Comparison of ENCODE assay signal across 9 cellular contexts in genomic region chr4:88320174-88320779, GRCh38. TPM values are rescaled to one million over a fixed set of nuclear protein-coding genes. Genes with fewer than 3 reads are reported as not detected.
DNase-seq lines count a peak whose midpoint lies in the region; ATAC-seq, FAIRE-seq and TF ChIP-seq lines count a peak whose summit lies in the region.
"Had no signal": no experiment of that assay in that cellular context is flagged by ENCODE, and none has a peak within 500 bp of the region (broad histone marks: within the 10 kb centered on the region; RNA-seq: fewer than 3 reads in every experiment).

No MANE protein-coding gene starts in this region.

- intact Hi-C loops in dorsolateral prefrontal cortex (cut with DNase I) = no loop called here

- H3K27ac Mint-ChIP-seq in astrocyte (ENCODE audit: unreplicated experiment) = peak overlapping the region; percentile 83

- no peaks in the 10 kb centered on the region for H4K20me1 ChIP-seq in BLaER1
- H4K20me1 ChIP-seq in astrocyte (ENCODE audit: insufficient read depth, low read length) = no peaks in the 10 kb centered on the region

- H3K27ac ChIP-seq in BLaER1 = peak overlapping the region; percentile 88
- no peak overlapping the region for H3K27ac ChIP-seq in astrocyte (ENCODE audit: low read depth, low read length)
- H3K27ac ChIP-seq in dorsolateral prefrontal cortex = peak overlapping the region in 13 of 59 donors; percentile 0 to 58 (median 39)

- H3K27me3 ChIP-seq in BLaER1 (no peaks in the 10 kb centered on the region), astrocyte (ENCODE audit: insufficient read depth, low read length) (no peaks in the 10 kb centered on the region), dorsolateral prefrontal cortex (no peaks in the 10 kb centered on the region)

- peak overlapping the region; percentile 55 for H3K4me3 Mint-ChIP-seq in astrocyte (ENCODE audit: unreplicated experiment)

- H3K4me1 ChIP-seq in BLaER1 (peaks cover 20% of the 10 kb centered on the region), astrocyte (ENCODE audit: insufficient read depth, low read length) (peaks cover 11% of the 10 kb centered on the region)

- no peaks in the 10 kb centered on the region for H3K36me3 ChIP-seq in BLaER1
- no peaks in the 10 kb centered on the region for H3K36me3 ChIP-seq in astrocyte (ENCODE audit: insufficient read depth, low read length)

- H3K9ac ChIP-seq in BLaER1 (peak overlapping the region; percentile 71; the same call in 1 of the 2 replicates), astrocyte (ENCODE audit: low read length) (no peak overlapping the region)

- no peak overlapping the region for H3K4me3 ChIP-seq in BLaER1
- H3K4me3 ChIP-seq in astrocyte (ENCODE audit: insufficient read depth, low read depth, low read length) = no peak overlapping the region
- H3K4me3 ChIP-seq in dorsolateral prefrontal cortex = no peak overlapping the region

- H3K79me2 ChIP-seq in astrocyte (ENCODE audit: insufficient read depth, low read length) = no peaks in the 10 kb centered on the region

- H2AFZ ChIP-seq in astrocyte (ENCODE audit: low read depth, low read length) = peak overlapping the region; percentile 61

- no peak for FAIRE-seq in astrocyte (lab: Jason Lieb, UNC)
- FAIRE-seq: endometrium had no signal

- peaks cover 3% of the 10 kb centered on the region for H3K9me3 Mint-ChIP-seq in astrocyte (ENCODE audit: unreplicated experiment)

- TF ChIP-seq CTCF in astrocyte (IDR thresholded peaks at IDR 0.05; ENCODE audit: insufficient read depth, low read depth, low read length) (no peak), dorsolateral prefrontal cortex (IDR thresholded peaks at IDR 0.05 in 54 of 56, conservative IDR thresholded peaks at IDR 0.05 in 2 of 56; ENCODE audit: low read depth in 1 of 56, partially characterized antibody in 56 of 56) (no peak)

- H3K9me3 ChIP-seq in BLaER1 (no peaks in the 10 kb centered on the region), astrocyte (ENCODE audit: insufficient read depth, low read depth, low read length) (no peaks in the 10 kb centered on the region)

- peaks cover 10% of the 10 kb centered on the region for H3K4me1 Mint-ChIP-seq in astrocyte (ENCODE audit: low read depth, unreplicated experiment)

- H3K4me2 ChIP-seq in BLaER1 = peak overlapping the region; percentile 71
- peak overlapping the region; percentile 58 for H3K4me2 ChIP-seq in astrocyte (ENCODE audit: low read length)

- no peaks in the 10 kb centered on the region for H3K27me3 Mint-ChIP-seq in astrocyte (ENCODE audit: low read depth, unreplicated experiment)

- DNase-seq in astrocyte (ENCODE audit: low read depth) (peak; percentile 25), occipital lobe (lab: John Stamatoyannopoulos, UW) (no peak), NCI-H82 treated with DMSO at 0.1 percent for 48 hours (lab: John Stamatoyannopoulos, UW; ENCODE audit: unreplicated experiment) (no peak), dorsolateral prefrontal cortex (no peak)
- peak; percentile 0 for DNase-seq in stimulated activated naive CD4-positive, alpha-beta T cell treated with Interleukin-2 at 50 U/mL for 16 hours (lab: John Stamatoyannopoulos, UW)

- H3K36me3 Mint-ChIP-seq in astrocyte (ENCODE audit: low read depth, unreplicated experiment) = no peaks in the 10 kb centered on the region

- ATAC-seq in GM19328 (IDR thresholded peaks at IDR 0.05; ENCODE audit: unreplicated experiment) (peak; percentile 56), HG03196 (IDR thresholded peaks at IDR 0.05; ENCODE audit: unreplicated experiment) (peak; percentile 54)

RNA-seq across cellular contexts. Expression of gene PPM1K, which starts 35.9 kb away (rescaled TPM):
- total RNA-seq in astrocyte = 39.9 and 42.3 TPM in 2 replicates
- total RNA-seq in occipital lobe = 125 TPM
- 100 to 1,000 TPM in 119 of 120 experiments, 10 to 100 TPM in 1; 96.3 to 246 (median 167) TPM for total RNA-seq in dorsolateral prefrontal cortex

RNA-seq across cellular contexts. Expression of gene HERC6, which starts 58.4 kb away (rescaled TPM):
- total RNA-seq in astrocyte (37.3 and 40.2 TPM in 2 replicates), occipital lobe (4.1 TPM), dorsolateral prefrontal cortex (10 to 100 TPM in 118 of 120 experiments, 1 to 10 TPM in 2; 8.9 to 84.3 (median 23.3) TPM)

Comparison
In these comparisons a context has a peak if more than half of its experiments do, and no peak if none do; other contexts are left out.
1. DNase-seq: peak in astrocyte (single experiment) and stimulated activated naive CD4-positive, alpha-beta T cell treated with Interleukin-2 at 50 U/mL for 16 hours (single experiment); none in occipital lobe (single experiment), NCI-H82 treated with DMSO at 0.1 percent for 48 hours (single experiment) and dorsolateral prefrontal cortex (0 of 10).